In genomic region chr9:21317956-21318923, GRCh38 we compare ENCODE assay signal across 8 cellular contexts. TPM values are rescaled to one million over a fixed set of nuclear protein-coding genes. Genes with fewer than 3 reads are reported as not detected.
DNase-seq lines count a peak whose midpoint lies in the region; ATAC-seq, FAIRE-seq and TF ChIP-seq lines count a peak whose summit lies in the region.

No MANE protein-coding gene starts in this region.

- peak; percentile 80 for TF ChIP-seq CTCF in A549 (IDR thresholded peaks at IDR 0.05)
- peak; percentile 70 for TF ChIP-seq CTCF in GM06990 (IDR thresholded peaks at IDR 0.05; ENCODE audit: insufficient read depth, low read length, poor library complexity, severe bottlenecking)
- peak; percentile 19 to 65 (median 48) for TF ChIP-seq CTCF in sigmoid colon (IDR thresholded peaks at IDR 0.05)

- no peaks in the 10 kb centered on the region for H3K4me1 ChIP-seq in A549
- peaks cover 0 to 5% (median 0%) of the 10 kb centered on the region in 4 donors for H3K4me1 ChIP-seq in sigmoid colon

- peak; percentile 76 for TF ChIP-seq RAD21 in A549 (conservative IDR thresholded peaks at IDR 0.05 in 1 of 2, IDR thresholded peaks at IDR 0.05 in 1 of 2)

- WGBS in A549 (ENCODE audit: missing lambda C conversion rate) = 3% methylated on average over 7 of the region's 7 CpGs
- 17 to 23% methylated on average over 7 of the region's 7 CpGs for WGBS in sigmoid colon, 2 donors

- CTCF ChIA-PET in A549 (lab: Yijun Ruan, JAX) = interaction anchor here (0.6 to 5.9 kb wide), 41 partner anchors 10 to 1531 kb away, joined by 3 to 38 read pairs (median 4); no protein-coding TSS in a partner anchor

- no peak for FAIRE-seq in A549 (lab: Jason Lieb, UNC)

- ATAC-seq in A549 (peak; percentile 77 to 94), HG02852 (IDR thresholded peaks at IDR 0.05; ENCODE audit: unreplicated experiment) (peak; percentile 81), left cardiac atrium (peak; percentile 75 to 78), GM21576 (IDR thresholded peaks at IDR 0.05; ENCODE audit: unreplicated experiment) (no peak)

- TF ChIP-seq POLR2A in A549 (IDR thresholded peaks at IDR 0.05; ENCODE audit: low read length) (no peak), sigmoid colon (IDR thresholded peaks at IDR 0.05) (no peak)

- TF ChIP-seq EP300 in A549 (IDR thresholded peaks at IDR 0.05) (no peak), sigmoid colon (IDR thresholded peaks at IDR 0.05) (no peak)

- peak in 1 of 2 experiments; percentile 58 for DNase-seq in A549 (ENCODE audit: low read depth in 1 of 2, low spot score in 1 of 2)
- no peak for DNase-seq in GM06990 (ENCODE audit: extremely low read depth, insufficient read length)
- peak; percentile 16 for DNase-seq in NCI-H2171 treated with DMSO at 0.1 percent for 48 hours (lab: John Stamatoyannopoulos, UW)
- peak; percentile 26 for DNase-seq in activated naive CD4-positive, alpha-beta T cell treated with anti-CD3 and anti-CD28 coated beads, Interleukin-2, amount 50 U/mL, for 16 hours
- DNase-seq in left cardiac atrium = peak; percentile 28
- peak; percentile 68 for DNase-seq in sigmoid colon

- H3K4me3 ChIP-seq in A549 (no peak overlapping the region), GM06990 (replicated peaks; ENCODE audit: low read depth, low read length) (no peak overlapping the region), sigmoid colon (no peak overlapping the region)

- H3K27ac ChIP-seq in A549 = no peak overlapping the region
- H3K27ac ChIP-seq in sigmoid colon = no peak overlapping the region

- intact Hi-C loops in left cardiac atrium (cut with DNase I) = loop anchor here in 1 of 2 donors (2.0 kb wide), 1 partner anchor 471 kb away; no protein-coding TSS in a partner anchor
- intact Hi-C loops in sigmoid colon (cut with DNase I) = no loop called here

- H3K9me3 ChIP-seq in A549 (no peaks in the 10 kb centered on the region), sigmoid colon (no peaks in the 10 kb centered on the region)

- H3K27me3 ChIP-seq in GM06990 (replicated peaks; ENCODE audit: control insufficient read depth, insufficient read depth, low read length) = no peaks in the 10 kb centered on the region
- H3K27me3 ChIP-seq in sigmoid colon = no peaks in the 10 kb centered on the region

- H3K4me2 ChIP-seq in A549 = peak overlapping the region; percentile 19; the same call in 2 of the 3 replicates

- H3K36me3 ChIP-seq in GM06990 (ENCODE audit: control insufficient read depth, insufficient read depth, low read length) = peaks cover 2% of the 10 kb centered on the region
- H3K36me3 ChIP-seq in sigmoid colon = peaks cover 0 to 25% (median 3%) of the 10 kb centered on the region in 4 donors

- POLR2A ChIA-PET in A549 (lab: Yijun Ruan, JAX) = interaction anchor here (0.6 to 1.1 kb wide), 2 partner anchors 16 to 267 kb away, joined by 3 to 6 read pairs; no protein-coding TSS in a partner anchor

TF ChIP-seq in A549, 52 proteins besides CTCF, POLR2A, EP300 and RAD21:
- TF ChIP-seq SMC3 (IDR thresholded peaks at IDR 0.05) = peak; percentile 62
- no peak for TF ChIP-seq MAZ (IDR thresholded peaks at IDR 0.05; ENCODE audit: borderline replicate concordance, low read depth, low read length)
- TF ChIP-seq EHMT2 (IDR thresholded peaks at IDR 0.05; ENCODE audit: low read depth) = no peak

RNA-seq across cellular contexts. Expression of gene IFNA5, which starts 13.1 kb away (rescaled TPM):
- polyA plus RNA-seq in A549 (2011; rRNA removed) (not detected in 2 replicates), A549 (2017; fragmentation: RNase III; extraction: RNeasy Plus Mini Kit Qiagen cat#74134 plus additional on column Dnase treatment) (not detected in 3 replicates), sigmoid colon (not detected)
- not detected in 2 replicates for polyA plus RNA-seq in A549 (2012; cell fraction: cytosol; rRNA removed)
- not detected in 2 replicates for polyA plus RNA-seq in A549 (2012; cell fraction: nucleus; rRNA removed)
- not detected in 2 replicates for polyA minus RNA-seq in A549 (2011; rRNA and poly(A)+ RNA removed)
- total RNA-seq in left cardiac atrium (not detected), sigmoid colon (not detected)

RNA-seq across cellular contexts. Expression of gene KLHL9, which starts 17.0 kb away (rescaled TPM):
- polyA plus RNA-seq in A549 (2011; rRNA removed) (25.3 and 27.4 TPM in 2 replicates), A549 (2017; fragmentation: RNase III; extraction: RNeasy Plus Mini Kit Qiagen cat#74134 plus additional on column Dnase treatment) (17.8 to 19.5 TPM (median 18.6 TPM) in 3 replicates), sigmoid colon (1 to 10 TPM; 8.4 to 9.8 (median 8.8) TPM)
- 4.5 and 5.3 TPM in 2 replicates for polyA plus RNA-seq in A549 (2012; cell fraction: cytosol; rRNA removed)
- polyA plus RNA-seq in A549 (2012; cell fraction: nucleus; rRNA removed) = 3.7 and 4.3 TPM in 2 replicates
- polyA minus RNA-seq in A549 (2011; rRNA and poly(A)+ RNA removed) = 19.2 and 21.6 TPM in 2 replicates
- total RNA-seq in left cardiac atrium (10 to 100 TPM; 13.0 to 14.1 TPM), sigmoid colon (10 to 100 TPM; 17.2 to 26.4 (median 22.0) TPM)

RNA-seq across cellular contexts. Expression of gene IFNA6, which starts 32.4 kb away (rescaled TPM):
- polyA plus RNA-seq in A549 (2011; rRNA removed) = not detected in 2 replicates
- not detected in 2 replicates for polyA plus RNA-seq in A549 (2012; cell fraction: cytosol; rRNA removed)
- not detected in 2 replicates for polyA plus RNA-seq in A549 (2012; cell fraction: nucleus; rRNA removed)
- not detected in 3 replicates for polyA plus RNA-seq in A549 (2017; fragmentation: RNase III; extraction: RNeasy Plus Mini Kit Qiagen cat#74134 plus additional on column Dnase treatment)
- not detected in 2 replicates for polyA minus RNA-seq in A549 (2011; rRNA and poly(A)+ RNA removed)
- total RNA-seq in left cardiac atrium = not detected
- total RNA-seq in sigmoid colon = not detected
- polyA plus RNA-seq in sigmoid colon = not detected

RNA-seq across cellular contexts. Expression of gene IFNA13, which starts 49.6 kb away (rescaled TPM):
- polyA plus RNA-seq in A549 (2011; rRNA removed) (not detected in 2 replicates), A549 (2017; fragmentation: RNase III; extraction: RNeasy Plus Mini Kit Qiagen cat#74134 plus additional on column Dnase treatment) (not detected in 3 replicates), sigmoid colon (not detected)
- not detected in 2 replicates for polyA plus RNA-seq in A549 (2012; cell fraction: cytosol; rRNA removed)
- polyA plus RNA-seq in A549 (2012; cell fraction: nucleus; rRNA removed) = not detected in 2 replicates
- not detected in 2 replicates for polyA minus RNA-seq in A549 (2011; rRNA and poly(A)+ RNA removed)
- total RNA-seq in left cardiac atrium (not detected), sigmoid colon (not detected)
